Comparison of ENCODE assay signal across 8 cellular contexts in the genomic region with DNA sequence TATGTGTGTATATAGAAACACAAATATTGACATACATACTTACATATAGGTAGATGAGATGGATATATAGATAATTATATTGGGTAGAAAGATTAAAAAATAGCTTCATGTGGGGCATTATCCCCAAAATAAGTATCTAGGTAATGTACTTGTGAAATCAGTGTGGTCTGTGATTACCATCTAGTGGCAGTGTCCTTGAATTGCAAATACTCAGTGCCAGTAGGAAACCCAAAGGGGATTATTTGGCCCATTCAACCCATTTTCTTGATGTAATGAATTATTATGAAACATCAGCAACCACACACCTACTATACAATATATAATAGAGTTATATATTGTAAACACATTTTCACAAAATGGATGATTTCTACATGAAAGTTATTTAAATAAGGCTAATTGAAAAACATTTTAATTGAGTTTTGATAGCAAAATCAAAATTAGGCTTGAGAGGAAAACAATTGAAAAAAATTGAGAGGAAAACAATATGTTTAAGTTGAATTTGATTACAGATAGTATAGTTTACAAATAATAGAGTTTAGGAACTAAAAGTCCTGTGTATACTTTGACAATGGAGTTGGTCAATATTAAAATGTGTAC.
DNase-seq lines count a peak whose midpoint lies in the region; ATAC-seq and TF ChIP-seq lines count a peak whose summit lies in the region.

No MANE protein-coding gene starts in this region.

- no peak overlapping the region for H3K4me3 Mint-ChIP-seq in CD14-positive monocyte

- no peaks in the 10 kb centered on the region for H3K27me3 Mint-ChIP-seq in CD14-positive monocyte (ENCODE audit: low read depth in 3 of 3)

- no peak for TF ChIP-seq POLR2A in Peyer's patch (IDR thresholded peaks at IDR 0.05)

- TF ChIP-seq CTCF in GM10248 (IDR thresholded peaks at IDR 0.05; ENCODE audit: control extremely low read depth, extremely low read depth, low read depth, missing control alignments): peak; percentile 48
- TF ChIP-seq CTCF in Peyer's patch (IDR thresholded peaks at IDR 0.05): peak in 4 of 6 experiments; percentile 20 to 28 (median 24)
- peak; percentile 59 for TF ChIP-seq CTCF in foreskin fibroblast (IDR thresholded peaks at IDR 0.05; ENCODE audit: low read depth, low read length)
- peak; percentile 38 for TF ChIP-seq CTCF in upper lobe of right lung (IDR thresholded peaks at IDR 0.05)
- no peak for TF ChIP-seq CTCF in CD14-positive monocyte (IDR thresholded peaks at IDR 0.05)

- ATAC-seq in HG03432 (IDR thresholded peaks at IDR 0.05; ENCODE audit: unreplicated experiment): peak; percentile 51
- ATAC-seq in upper lobe of right lung: no peak
- ATAC-seq in HG03175 (IDR thresholded peaks at IDR 0.05; ENCODE audit: unreplicated experiment): no peak
- no peak for ATAC-seq in GM21390 (IDR thresholded peaks at IDR 0.05; ENCODE audit: unreplicated experiment)

- H3K4me1 ChIP-seq in Peyer's patch (no peaks in the 10 kb centered on the region), upper lobe of right lung (no peaks in the 10 kb centered on the region)

- CTCF ChIA-PET in GM10248 (lab: Yijun Ruan, JAX): interaction anchor here (0.7 to 1.0 kb wide), 2 partner anchors 356 to 1212 kb away, joined by 3 to 4 read pairs; no protein-coding TSS in a partner anchor

- no peaks in the 10 kb centered on the region for H3K36me3 Mint-ChIP-seq in CD14-positive monocyte

- H3K27me3 ChIP-seq in Peyer's patch (no peaks in the 10 kb centered on the region), upper lobe of right lung (no peaks in the 10 kb centered on the region)

- H3K36me3 ChIP-seq in Peyer's patch: no peaks in the 10 kb centered on the region
- no peaks in the 10 kb centered on the region for H3K36me3 ChIP-seq in upper lobe of right lung

- no peak overlapping the region for H3K4me3 ChIP-seq in Peyer's patch
- H3K4me3 ChIP-seq in foreskin fibroblast (ENCODE audit: low read depth in 1 of 2, low read length in 2 of 2): no peak overlapping the region
- H3K4me3 ChIP-seq in upper lobe of right lung: no peak overlapping the region

- H3K9me3 Mint-ChIP-seq in CD14-positive monocyte: peaks cover 0 to 3% (median 0%) of the 10 kb centered on the region in 7 donors

- intact Hi-C loops in upper lobe of right lung (cut with DNase I) (no loop called here), CD14-positive monocyte (cut with micrococcal nuclease) (no loop called here)

- no peak overlapping the region for H3K27ac ChIP-seq in Peyer's patch
- H3K27ac ChIP-seq in upper lobe of right lung: no peak overlapping the region

- no peak overlapping the region for H3K27ac Mint-ChIP-seq in CD14-positive monocyte

- peaks cover 10% of the 10 kb centered on the region for H3K4me1 Mint-ChIP-seq in CD14-positive monocyte

- POLR2A ChIA-PET in GM10248 (lab: Yijun Ruan, JAX): no interaction called here

- H3K9me3 ChIP-seq in Peyer's patch (no peaks in the 10 kb centered on the region), upper lobe of right lung (no peaks in the 10 kb centered on the region)

- DNase-seq in GM10248 (ENCODE audit: extremely low spot score) (peak; percentile 17), Peyer's patch (no peak), foreskin fibroblast (peak; percentile 1 to 56), upper lobe of right lung (no peak), CD14-positive monocyte (ENCODE audit: low spot score) (no peak)

Comparison
In these comparisons a context has a peak if more than half of its experiments do, and no peak if none do; other contexts are left out.
1. DNase-seq: peak in GM10248 (single experiment) and foreskin fibroblast (2 of 2); none in Peyer's patch (0 of 3), upper lobe of right lung (single experiment) and CD14-positive monocyte (single experiment).